Comparison of ENCODE assay signal across 16 cellular contexts in genomic region chr9:76662476-76663281, GRCh38.
DNase-seq lines count a peak whose midpoint lies in the region; ATAC-seq, FAIRE-seq and TF ChIP-seq lines count a peak whose summit lies in the region.
"Had no signal": no experiment of that assay in that cellular context is flagged by ENCODE, and none has a peak within 500 bp of the region (broad histone marks: within the 10 kb centered on the region; RNA-seq: fewer than 3 reads in every experiment).

No MANE protein-coding gene starts in this region.

- peaks cover 15% of the 10 kb centered on the region for H3K4me1 Mint-ChIP-seq in mesothelial cell of epicardium
- H3K4me1 Mint-ChIP-seq: stimulated activated memory B cell treated with anti-CD40 and anti-IgM and Interleukin-4, amounts not matched to agents 10 μg/mL and 1 μg/mL and 100 μg/mL, for 72 hours had no signal

- FAIRE-seq in urothelium cell line (lab: Jason Lieb, UNC), result no peak
- FAIRE-seq: H1 had no signal

- H3K27me3 Mint-ChIP-seq in mesothelial cell of epicardium (ENCODE audit: low read depth), result no peaks in the 10 kb centered on the region

- intact Hi-C loops in sciatic nerve (cut with DNase I), result no loop called here

- DNase-seq in DMS79 treated with DMSO at 0.1 percent for 48 hours (lab: John Stamatoyannopoulos, UW) (peak; percentile 61), NB4 (ENCODE audit: low read depth) (peak; percentile 67), SKM-1 treated with dmso at 0.1 percent for 144 hours (lab: John Stamatoyannopoulos, UW; ENCODE audit: unreplicated experiment) (peak; percentile 6), mesothelial cell of epicardium (ENCODE audit: low spot score in 2 of 2, unreplicated experiment in 2 of 2) (no peak), sciatic nerve (ENCODE audit: low spot score) (no peak), urothelium cell line (ENCODE audit: low spot score) (no peak), NCI-H524 treated with DMSO at 0.1 percent for 48 hours (lab: John Stamatoyannopoulos, UW) (no peak)
- DNase-seq in stimulated activated naive CD8-positive, alpha-beta T cell treated with anti-CD3 and anti-CD28 coated beads, Interleukin-15, Interleukin-2, amounts not matched to agents 100 U/mL and 50 U/mL, for 24 hours, result no peak
- DNase-seq: effector CD8-positive, alpha-beta T cell; heart left ventricle; KG1; left ventricle myocardium inferior; occipital lobe; T-helper 9 cell had no signal

- TF ChIP-seq POLR2A in NB4 (IDR thresholded peaks at IDR 0.05; ENCODE audit: extremely low read depth, insufficient read length), result no peak

- no peak overlapping the region for H3K4me3 Mint-ChIP-seq in mesothelial cell of epicardium
- H3K4me3 Mint-ChIP-seq: stimulated activated memory B cell treated with anti-CD40 and anti-IgM and Interleukin-4, amounts not matched to agents 10 μg/mL and 1 μg/mL and 100 μg/mL, for 72 hours had no signal

- peak overlapping the region; percentile 62 for H3K27ac Mint-ChIP-seq in mesothelial cell of epicardium
- H3K27ac Mint-ChIP-seq: stimulated activated memory B cell treated with anti-CD40 and anti-IgM and Interleukin-4, amounts not matched to agents 10 μg/mL and 1 μg/mL and 100 μg/mL, for 72 hours had no signal

- no peak for ATAC-seq in sciatic nerve
- no peak for ATAC-seq in stimulated activated naive CD8-positive, alpha-beta T cell treated with anti-CD3 and anti-CD28 coated beads, Interleukin-15, Interleukin-2, amounts not matched to agents 100 U/mL and 50 U/mL, for 24 hours
- ATAC-seq: heart left ventricle; stimulated activated memory B cell treated with anti-CD40 and anti-IgM and Interleukin-4, amounts not matched to agents 10 μg/mL and 1 μg/mL and 100 μg/mL, for 72 hours had no signal

- peaks cover 9% of the 10 kb centered on the region for H3K9me3 Mint-ChIP-seq in mesothelial cell of epicardium
- H3K9me3 Mint-ChIP-seq: stimulated activated memory B cell treated with anti-CD40 and anti-IgM and Interleukin-4, amounts not matched to agents 10 μg/mL and 1 μg/mL and 100 μg/mL, for 72 hours had no signal

- no peak overlapping the region for H3K4me3 ChIP-seq in NB4 (ENCODE audit: low read depth, low read length)
- H3K4me3 ChIP-seq: heart left ventricle, left ventricle myocardium inferior had no signal

- TF ChIP-seq CTCF in NB4 (IDR thresholded peaks at IDR 0.05; ENCODE audit: low read depth, low read length) (no peak), mesothelial cell of epicardium (IDR thresholded peaks at IDR 0.05; ENCODE audit: unreplicated experiment) (no peak)

- no peaks in the 10 kb centered on the region for H3K36me3 Mint-ChIP-seq in mesothelial cell of epicardium
- H3K36me3 Mint-ChIP-seq: stimulated activated memory B cell treated with anti-CD40 and anti-IgM and Interleukin-4, amounts not matched to agents 10 μg/mL and 1 μg/mL and 100 μg/mL, for 72 hours had no signal

Comparison
In these comparisons a context has a peak if more than half of its experiments do, and no peak if none do; other contexts are left out.
1. DNase-seq: peak in DMS79 treated with DMSO at 0.1 percent for 48 hours (single experiment), NB4 (single experiment) and SKM-1 treated with dmso at 0.1 percent for 144 hours (single experiment); none in mesothelial cell of epicardium (0 of 2), sciatic nerve (single experiment), stimulated activated naive CD8-positive, alpha-beta T cell treated with anti-CD3 and anti-CD28 coated beads, Interleukin-15, Interleukin-2, amounts not matched to agents 100 U/mL and 50 U/mL, for 24 hours (single experiment), urothelium cell line (single experiment) and NCI-H524 treated with DMSO at 0.1 percent for 48 hours (single experiment).